17 cellular contexts compared by ENCODE assay signal in the genomic region with DNA sequence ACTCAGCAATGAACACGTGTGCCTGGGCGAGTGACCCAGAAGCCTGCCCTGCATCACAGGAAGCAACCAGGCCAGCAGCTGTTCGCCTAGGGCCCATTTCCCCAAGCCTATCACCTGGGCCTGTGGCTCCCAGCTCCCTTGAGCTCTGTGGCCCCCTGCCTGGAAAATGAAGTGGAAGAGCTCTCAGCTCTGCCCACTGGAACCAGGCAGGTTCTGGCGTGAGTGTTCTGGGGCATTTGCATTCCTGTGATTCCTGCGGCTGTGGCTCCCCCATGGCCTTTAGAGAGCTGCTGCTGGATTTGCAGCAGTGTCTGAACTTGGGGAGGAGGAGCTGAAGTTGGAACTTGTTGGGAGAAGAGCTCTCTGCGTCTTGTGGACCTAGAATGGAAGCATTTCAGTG. TPM values are rescaled to one million over a fixed set of nuclear protein-coding genes. Genes with fewer than 3 reads are reported as not detected.
DNase-seq lines count a peak whose midpoint lies in the region; ATAC-seq and TF ChIP-seq lines count a peak whose summit lies in the region.
"Had no signal": no experiment of that assay in that cellular context is flagged by ENCODE, and none has a peak within 500 bp of the region (broad histone marks: within the 10 kb centered on the region; RNA-seq: fewer than 3 reads in every experiment).

No MANE protein-coding gene starts in this region.

- TF ChIP-seq POLR2A in breast epithelium (IDR thresholded peaks at IDR 0.05): no peak

- peak; percentile 23 for ATAC-seq in foreskin keratinocyte
- ATAC-seq: T-helper 17 cell had no signal

- H3K9me3 ChIP-seq in breast epithelium (no peaks in the 10 kb centered on the region), thymus (ENCODE audit: control insufficient read depth) (no peaks in the 10 kb centered on the region)

- BruUV-seq in MCF 10A (replicated peaks; lab: Mats Ljungman, UMichigan): no TSS peak

- POLR2A ChIA-PET in MCF 10A (lab: Yijun Ruan, JAX) (interaction anchor here (0.6 to 2.2 kb wide), 3 partner anchors 9 to 26 kb away, joined by 3 to 8 read pairs (median 4); no protein-coding TSS in a partner anchor), HEK293T (lab: Yijun Ruan, JAX) (no interaction called here)

- no peak overlapping the region for H3K27ac Mint-ChIP-seq in MCF 10A (ENCODE audit: low read depth, unreplicated experiment)
- H3K27ac Mint-ChIP-seq: brain, T-helper 17 cell had no signal

- H3K4me3 ChIP-seq in breast epithelium: no peak overlapping the region
- no peak overlapping the region for H3K4me3 ChIP-seq in thymus (ENCODE audit: low read length)

- CTCF ChIA-PET in MCF 10A (lab: Yijun Ruan, JAX) (interaction anchor here (1.1 to 1.6 kb wide), 2 partner anchors 21 to 150 kb away, joined by 5 to 7 read pairs; no protein-coding TSS in a partner anchor), HEK293T (lab: Yijun Ruan, JAX) (no interaction called here)

- peaks cover 6% of the 10 kb centered on the region for H3K36me3 ChIP-seq in breast epithelium
- H3K36me3 ChIP-seq in thymus (ENCODE audit: control insufficient read depth, insufficient read depth): peaks cover 91% of the 10 kb centered on the region

- H3K9me3 Mint-ChIP-seq in MCF 10A (ENCODE audit: unreplicated experiment): no peaks in the 10 kb centered on the region
- H3K9me3 Mint-ChIP-seq: activated CD4-positive, alpha-beta T cell treated with anti-CD3 and anti-CD28 coated beads, Interleukin-2, amount 10 ng/mL, durations not matched to agents 24 days and 14 days; brain had no signal

- H3K27me3 ChIP-seq in breast epithelium: no peaks in the 10 kb centered on the region
- H3K27me3 ChIP-seq in foreskin keratinocyte: no peaks in the 10 kb centered on the region
- H3K27me3 ChIP-seq in thymus (ENCODE audit: control insufficient read depth, insufficient read depth): no peaks in the 10 kb centered on the region

- TF ChIP-seq CTCF in breast epithelium (IDR thresholded peaks at IDR 0.05) (no peak), MCF 10A (IDR thresholded peaks at IDR 0.05; ENCODE audit: unreplicated experiment) (no peak), foreskin keratinocyte (conservative IDR thresholded peaks at IDR 0.05) (no peak)

- H3K4me3 Mint-ChIP-seq in MCF 10A (ENCODE audit: unreplicated experiment): no peak overlapping the region
- H3K4me3 Mint-ChIP-seq: activated CD4-positive, alpha-beta T cell treated with anti-CD3 and anti-CD28 coated beads, Interleukin-2, amount 10 ng/mL, durations not matched to agents 24 days and 14 days; brain; T-helper 17 cell had no signal

- no peaks in the 10 kb centered on the region for H3K27me3 Mint-ChIP-seq in MCF 10A (ENCODE audit: insufficient read depth, unreplicated experiment)
- H3K27me3 Mint-ChIP-seq: activated CD4-positive, alpha-beta T cell treated with anti-CD3 and anti-CD28 coated beads, Interleukin-2, amount 10 ng/mL, durations not matched to agents 24 days and 14 days; brain; T-helper 17 cell had no signal

- intact Hi-C loops in breast epithelium (cut with DNase I; ENCODE audit: low total_unique reads) (no loop called here), MCF 10A (cut with micrococcal nuclease) (no loop called here)

- peaks cover 81% of the 10 kb centered on the region for H3K36me3 Mint-ChIP-seq in MCF 10A (ENCODE audit: insufficient read depth, unreplicated experiment)

- DNase-seq in breast epithelium (ENCODE audit: low spot score in 2 of 2): peak in 1 of 2 donors; percentile 81
- DNase-seq in MCF 10A (ENCODE audit: unreplicated experiment): no peak
- DNase-seq in RPMI7951 (ENCODE audit: low read depth): peak; percentile 89
- DNase-seq in foreskin keratinocyte: peak; percentile 68 to 81
- no peak for DNase-seq in NOMO-1 treated with DMSO at 0.1 percent for 48 hours (lab: John Stamatoyannopoulos, UW; ENCODE audit: unreplicated experiment)
- DNase-seq in MV-4-11 (lab: John Stamatoyannopoulos, UW): no peak
- DNase-seq in HEK293T (ENCODE audit: extremely low spot score): no peak
- DNase-seq: activated CD4-positive, alpha-beta T cell treated with anti-CD3 and anti-CD28 coated beads, Interleukin-2, amount 10 ng/mL, durations not matched to agents 24 days and 14 days; DMS 273 treated with DMSO at 0.1 percent for 48 hours; effector CD8-positive, alpha-beta T cell; HCEC 1CT; Karpas-422; NCI-H526; T-helper 17 cell had no signal

- peak overlapping the region; percentile 64 to 76 for H3K27ac ChIP-seq in breast epithelium
- H3K27ac ChIP-seq in foreskin keratinocyte: no peak overlapping the region
- H3K27ac ChIP-seq in thymus (ENCODE audit: low read depth): peak overlapping the region; percentile 39
- H3K27ac ChIP-seq: parathyroid adenoma had no signal

- 95% methylated on average over 6 of the region's 6 CpGs for WGBS in thymus

- H3K4me1 ChIP-seq in breast epithelium: peaks cover 4 to 15% of the 10 kb centered on the region in 2 donors
- H3K4me1 ChIP-seq in foreskin keratinocyte: no peaks in the 10 kb centered on the region
- H3K4me1 ChIP-seq in thymus (ENCODE audit: control insufficient read depth, insufficient read depth, low read length): no peaks in the 10 kb centered on the region
- H3K4me1 ChIP-seq: parathyroid adenoma had no signal

- no peaks in the 10 kb centered on the region for H3K4me1 Mint-ChIP-seq in MCF 10A (ENCODE audit: insufficient read depth, unreplicated experiment)

TF ChIP-seq in HEK293T, 16 proteins besides CTCF, POLR2A, EP300 and RAD21:
- TF ChIP-seq FOXA1 (IDR thresholded peaks at IDR 0.05): no peak
- no peak for TF ChIP-seq SUZ12 (IDR thresholded peaks at IDR 0.05)
TF ChIP-seq in HEK293T: peak in this region for 0.

RNA-seq across cellular contexts. Expression of gene PGS1, which starts 22.8 kb away (rescaled TPM):
- 10 to 100 TPM; 33.9 to 58.7 (median 50.2) TPM for total RNA-seq in breast epithelium
- total RNA-seq in MCF 10A (2022): 25.7 and 31.8 TPM in 2 replicates
- 19.5 and 21.9 TPM in 2 replicates for total RNA-seq in RPMI7951 (2014; rRNA removed; shearing (Covaris generic))
- total RNA-seq in foreskin keratinocyte: 14.8 and 14.9 TPM in 2 replicates
- polyA plus RNA-seq in foreskin keratinocyte: 12.3 and 14.3 TPM in 2 replicates
- polyA plus RNA-seq in thymus: 32.1 TPM

RNA-seq across cellular contexts. Expression of gene SOCS3, which starts 41.4 kb away (rescaled TPM):
- total RNA-seq in breast epithelium: 100 to 1,000 TPM in 1 of 3 donors, 10 to 100 TPM in 2; 58.1 to 190 (median 76.4) TPM
- 2.5 and 4.8 TPM in 2 replicates for total RNA-seq in MCF 10A (2022)
- 6.2 and 10.6 TPM in 2 replicates for total RNA-seq in RPMI7951 (2014; rRNA removed; shearing (Covaris generic))
- 3.7 and 3.9 TPM in 2 replicates for total RNA-seq in foreskin keratinocyte
- polyA plus RNA-seq in foreskin keratinocyte: 1.7 and 2.4 TPM in 2 replicates
- polyA plus RNA-seq in thymus: 126 TPM

Comparison
In these comparisons a context has a peak if more than half of its experiments do, and no peak if none do; other contexts are left out.
1. DNase-seq: peak in RPMI7951 (single experiment) and foreskin keratinocyte (2 of 2); none in MCF 10A (single experiment), NOMO-1 treated with DMSO at 0.1 percent for 48 hours (single experiment), MV-4-11 (single experiment) and HEK293T (single experiment).